In the genomic region with DNA sequence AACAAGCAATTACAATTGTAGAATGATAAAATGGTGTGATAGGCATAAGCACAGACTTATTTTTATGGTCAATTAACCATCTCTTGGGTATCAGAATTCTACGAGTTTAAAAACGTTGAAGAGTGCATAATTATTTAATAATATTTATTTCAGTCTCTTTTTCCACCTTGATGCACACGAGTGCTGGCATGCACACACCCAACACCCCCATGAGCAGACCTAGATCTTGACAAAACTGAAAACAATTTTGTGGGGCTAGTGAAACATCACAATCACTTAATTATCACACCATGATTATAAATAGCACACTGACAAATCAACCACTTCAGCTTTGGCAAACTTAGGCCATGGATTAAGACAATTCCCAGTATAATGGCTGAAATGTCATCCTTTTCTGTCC, we compare ENCODE assay signal across 16 cellular contexts.
DNase-seq lines count a peak whose midpoint lies in the region; ATAC-seq and TF ChIP-seq lines count a peak whose summit lies in the region.
"Had no signal": no experiment of that assay in that cellular context is flagged by ENCODE, and none has a peak within 500 bp of the region (broad histone marks: within the 10 kb centered on the region; RNA-seq: fewer than 3 reads in every experiment).

No MANE protein-coding gene starts in this region.

- H3F3A ChIP-seq in SU-DHL-6 (ENCODE audit: insufficient read depth), result peaks cover 29% of the 10 kb centered on the region; the same call in 1 of the 2 replicates

- H3K9me3 Mint-ChIP-seq in CD14-positive monocyte (peaks cover 0 to 2% (median 0%) of the 10 kb centered on the region in 7 donors), mesothelial cell of epicardium (no peaks in the 10 kb centered on the region)
- H3K9me3 Mint-ChIP-seq: CD4-positive, alpha-beta memory T cell had no signal

- H3K9me3 ChIP-seq in Karpas-422 (ENCODE audit: low read length) (no peaks in the 10 kb centered on the region), SU-DHL-6 (ENCODE audit: insufficient read depth, low read length) (no peaks in the 10 kb centered on the region), heart right ventricle (no peaks in the 10 kb centered on the region)
- H3K9me3 ChIP-seq: BE2C, HAP-1 had no signal

- DNase-seq in CD14-positive monocyte (ENCODE audit: low spot score) (no peak), Karpas-422 (peak; percentile 75), heart right ventricle (no peak), mesothelial cell of epicardium (ENCODE audit: low spot score in 2 of 2, unreplicated experiment in 2 of 2) (no peak), NCI-H526 treated with DMSO at 0.1 percent for 48 hours (lab: John Stamatoyannopoulos, UW) (no peak)
- DNase-seq: BE2C; CD4-positive, alpha-beta memory T cell; DMS153; DMS79; GF-D8; GM23248; IMR-90 had no signal

- H3K27me3 Mint-ChIP-seq in CD14-positive monocyte (ENCODE audit: low read depth in 3 of 3) (no peaks in the 10 kb centered on the region), mesothelial cell of epicardium (ENCODE audit: low read depth) (no peaks in the 10 kb centered on the region)

- H3K27me3 ChIP-seq in Karpas-422 (ENCODE audit: low read length) (no peaks in the 10 kb centered on the region), SU-DHL-6 (ENCODE audit: low read length) (no peaks in the 10 kb centered on the region), heart right ventricle (no peaks in the 10 kb centered on the region)
- H3K27me3 ChIP-seq: BE2C had no signal

- H3K36me3 Mint-ChIP-seq in CD14-positive monocyte (no peaks in the 10 kb centered on the region), mesothelial cell of epicardium (no peaks in the 10 kb centered on the region)
- H3K36me3 Mint-ChIP-seq: CD4-positive, alpha-beta memory T cell had no signal

- H2AFZ ChIP-seq in Karpas-422 (ENCODE audit: low read length) (no peak overlapping the region), SU-DHL-6 (ENCODE audit: low read depth, low read length, severe bottlenecking) (peak overlapping the region; percentile 75)
- H2AFZ ChIP-seq: GM23248 had no signal

- H3K27ac Mint-ChIP-seq in CD14-positive monocyte (peak overlapping the region in 5 of 7 donors; percentile 12 to 50 (median 34)), mesothelial cell of epicardium (no peak overlapping the region)
- H3K27ac Mint-ChIP-seq: CD4-positive, alpha-beta memory T cell had no signal

- H3K4me1 ChIP-seq in Karpas-422 (ENCODE audit: low read length) (peaks cover 75% of the 10 kb centered on the region), heart right ventricle (peaks cover 0 to 6% (median 0%) of the 10 kb centered on the region in 9 donors)
- H3K4me1 ChIP-seq: BE2C, HAP-1 had no signal

- no peak for TF ChIP-seq CTCF in CD14-positive monocyte (IDR thresholded peaks at IDR 0.05)
- TF ChIP-seq CTCF in SU-DHL-6 (IDR thresholded peaks at IDR 0.05; ENCODE audit: insufficient read depth, low read length, poor library complexity, severe bottlenecking), result no peak
- TF ChIP-seq CTCF in heart right ventricle (IDR thresholded peaks at IDR 0.05), result no peak
- no peak for TF ChIP-seq CTCF in mesothelial cell of epicardium (IDR thresholded peaks at IDR 0.05; ENCODE audit: unreplicated experiment)

- H3K4me3 Mint-ChIP-seq in CD14-positive monocyte (no peak overlapping the region), mesothelial cell of epicardium (no peak overlapping the region)
- H3K4me3 Mint-ChIP-seq: CD4-positive, alpha-beta memory T cell had no signal

- peak overlapping the region; percentile 97 for H3K27ac ChIP-seq in Karpas-422 (ENCODE audit: low read length)
- H3K27ac ChIP-seq in SU-DHL-6 (ENCODE audit: low read depth, low read length), result peak overlapping the region; percentile 76
- no peak overlapping the region for H3K27ac ChIP-seq in heart right ventricle
- H3K27ac ChIP-seq: C4-2B, GM23248 had no signal

- intact Hi-C loops in CD14-positive monocyte (cut with micrococcal nuclease), result no loop called here
- intact Hi-C loops in heart right ventricle (cut with DNase I), result no loop called here

- H3K9ac ChIP-seq in Karpas-422 (ENCODE audit: low read length) (peak overlapping the region; percentile 61), SU-DHL-6 (ENCODE audit: low read length) (peak overlapping the region; percentile 10; the same call in 1 of the 2 replicates)
- H3K9ac ChIP-seq: GM23248 had no signal

- no peaks in the 10 kb centered on the region for H4K20me1 ChIP-seq in Karpas-422 (ENCODE audit: insufficient read depth, low read depth, low read length)
- no peaks in the 10 kb centered on the region for H4K20me1 ChIP-seq in SU-DHL-6 (ENCODE audit: low read depth, low read length)

- 86 to 91% methylated on average over 3 of the region's 3 CpGs for WGBS in heart right ventricle, 2 donors

- peaks cover 26% of the 10 kb centered on the region for H3K4me1 Mint-ChIP-seq in CD14-positive monocyte
- H3K4me1 Mint-ChIP-seq in mesothelial cell of epicardium, result peaks cover 6% of the 10 kb centered on the region
- H3K4me1 Mint-ChIP-seq: CD4-positive, alpha-beta memory T cell had no signal

- H3K4me3 ChIP-seq in Karpas-422 (ENCODE audit: low read length) (no peak overlapping the region), SU-DHL-6 (ENCODE audit: insufficient read depth, low read length, poor library complexity, severe bottlenecking) (peak overlapping the region; percentile 23), heart right ventricle (no peak overlapping the region)
- H3K4me3 ChIP-seq: GM23248, HAP-1, K562 had no signal

- H3K9me2 ChIP-seq in Karpas-422 (replicated peaks; ENCODE audit: insufficient read depth, low read length) (no peaks in the 10 kb centered on the region), SU-DHL-6 (replicated peaks; ENCODE audit: insufficient read depth, low read length) (no peaks in the 10 kb centered on the region)

- H3K79me2 ChIP-seq in Karpas-422 (ENCODE audit: low read length), result 0 out of 2 replicates have a peak, but pooled peaks cover 8% of the 10 kb centered on the region
- H3K79me2 ChIP-seq in SU-DHL-6 (ENCODE audit: insufficient read depth, low read length), result no peaks in the 10 kb centered on the region

- H3K4me2 ChIP-seq in Karpas-422 (ENCODE audit: low read depth, low read length, poor library complexity, severe bottlenecking) (peak overlapping the region; percentile 51), SU-DHL-6 (ENCODE audit: low read depth, low read length, poor library complexity, severe bottlenecking) (peak overlapping the region; percentile 64)

- H3K36me3 ChIP-seq in Karpas-422 (ENCODE audit: insufficient read depth, low read length) (0 out of 2 replicates have a peak, but pooled peaks cover 7% of the 10 kb centered on the region), SU-DHL-6 (ENCODE audit: low read length) (no peaks in the 10 kb centered on the region), heart right ventricle (no peaks in the 10 kb centered on the region)
- H3K36me3 ChIP-seq: BE2C, HAP-1 had no signal

- ATAC-seq in heart right ventricle, result no peak
- ATAC-seq: K562 had no signal

Comparison
In these comparisons a context has a peak if more than half of its experiments do, and no peak if none do; other contexts are left out.
1. H3K27ac ChIP-seq: peak in Karpas-422 (single experiment) and SU-DHL-6 (single experiment); none in heart right ventricle (0 of 10).